ENCODE assay signal across 12 cellular contexts in the genomic region with DNA sequence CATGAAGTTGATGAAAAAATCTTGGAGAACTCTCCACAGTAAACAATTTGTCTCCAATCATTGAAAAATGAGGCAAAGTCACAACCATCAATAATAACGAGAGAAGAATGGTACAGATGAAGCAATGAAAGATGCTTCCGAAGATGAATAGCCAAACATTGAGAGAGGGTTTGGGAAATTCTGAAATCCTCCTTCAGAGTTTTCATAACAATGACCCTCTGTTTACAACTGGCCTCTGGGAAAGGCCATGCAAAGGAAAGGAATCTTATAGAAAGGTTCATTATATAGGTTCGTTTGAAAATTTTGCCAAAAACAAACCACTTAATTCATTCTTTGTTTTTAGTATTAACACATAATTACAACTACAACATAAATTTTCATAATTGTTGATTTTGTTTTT.
DNase-seq lines count a peak whose midpoint lies in the region; ATAC-seq lines count a peak whose summit lies in the region.
"Had no signal": no experiment of that assay in that cellular context is flagged by ENCODE, and none has a peak within 500 bp of the region (broad histone marks: within the 10 kb centered on the region; RNA-seq: fewer than 3 reads in every experiment).

No MANE protein-coding gene starts in this region.

- in situ Hi-C loops in SK-MEL-5 (cut with HindIII; ENCODE audit: low pct_unique_long_range_greater_than_20kb, low sequenced_read_pairs) = no loop called here

- DNase-seq in COLO829 (ENCODE audit: low spot score) = peak; percentile 80
- DNase-seq in SK-MEL-5 (ENCODE audit: low read depth, low spot score) = peak; percentile 73
- peak; percentile 53 for DNase-seq in foreskin melanocyte
- no peak for DNase-seq in SKM-1 (lab: John Stamatoyannopoulos, UW; ENCODE audit: unreplicated experiment)
- DNase-seq: CD4-positive, alpha-beta T cell; CD8-positive, alpha-beta T cell; DMS 273 treated with DMSO at 0.1 percent for 48 hours; DMS153; DMS79; DND-41 had no signal

- ATAC-seq in HG02885 (IDR thresholded peaks at IDR 0.05; ENCODE audit: poor library complexity, unreplicated experiment) (no peak), HG03342 (IDR thresholded peaks at IDR 0.05; ENCODE audit: unreplicated experiment) (no peak)
- ATAC-seq: CD8-positive, alpha-beta T cell had no signal
